ENCODE assay signal across 33 cellular contexts in genomic region chr9:121776009-121776738, GRCh38.
DNase-seq lines count a peak whose midpoint lies in the region; ATAC-seq and TF ChIP-seq lines count a peak whose summit lies in the region.
"Had no signal": no experiment of that assay in that cellular context is flagged by ENCODE, and none has a peak within 500 bp of the region (broad histone marks: within the 10 kb centered on the region; RNA-seq: fewer than 3 reads in every experiment).

No MANE protein-coding gene starts in this region.

- peaks cover 5% of the 10 kb centered on the region; the same call in 1 of the 2 replicates for H3K79me2 ChIP-seq in GM23338 (replicated peaks; ENCODE audit: insufficient read depth)

- H3K36me3 ChIP-seq in lower lobe of right lung (peaks cover 86% of the 10 kb centered on the region), suprapubic skin (peaks cover 85% of the 10 kb centered on the region), GM23338 (ENCODE audit: insufficient read depth) (peaks cover 3% of the 10 kb centered on the region)

- no peak for TF ChIP-seq CTCF in chondrocyte (IDR thresholded peaks at IDR 0.05)
- no peak for TF ChIP-seq CTCF in lower lobe of right lung (IDR thresholded peaks at IDR 0.05)
- TF ChIP-seq CTCF in suprapubic skin (IDR thresholded peaks at IDR 0.05), result no peak
- no peak for TF ChIP-seq CTCF in GM23338 (conservative IDR thresholded peaks at IDR 0.05; ENCODE audit: low read depth in 2 of 2)

- no peak overlapping the region for H2AFZ ChIP-seq in GM23338

- H3K27ac ChIP-seq in lower lobe of right lung, result no peak overlapping the region
- no peak overlapping the region for H3K27ac ChIP-seq in suprapubic skin
- no peak overlapping the region for H3K27ac ChIP-seq in GM23338 (ENCODE audit: low read depth)
- H3K27ac ChIP-seq: 22Rv1, C4-2B, cardiac muscle cell, HL-60, thyroid gland had no signal

- H3K9me3 ChIP-seq in lower lobe of right lung, result no peaks in the 10 kb centered on the region
- peaks cover 6% of the 10 kb centered on the region for H3K9me3 ChIP-seq in suprapubic skin
- H3K9me3 ChIP-seq: mucosa of descending colon, thyroid gland had no signal

- H3K4me3 ChIP-seq in lower lobe of right lung, result no peak overlapping the region
- no peak overlapping the region for H3K4me3 ChIP-seq in suprapubic skin
- H3K4me3 ChIP-seq in GM23338, result no peak overlapping the region
- H3K4me3 ChIP-seq: cardiac muscle cell, MG63, mucosa of descending colon, smooth muscle cell, thyroid gland had no signal

- 94% methylated on average over 21 of the region's 23 CpGs for WGBS in suprapubic skin

- no peak for ATAC-seq in activated CD4-positive, alpha-beta T cell treated with anti-CD3 and anti-CD28 coated beads for 36 hours
- no peak for ATAC-seq in lower lobe of right lung
- ATAC-seq in natural killer cell treated with Interleukin-12 subunit alpha and Interleukin-12 subunit beta and Interleukin-15 and Interleukin-18, amount 100 ng/mL, for 72 hours, result no peak
- ATAC-seq in GM23338, result no peak
- ATAC-seq: mucosa of descending colon; natural killer cell; stimulated activated naive CD8-positive, alpha-beta T cell treated with anti-CD3 and anti-CD28 coated beads, Interleukin-15, Interleukin-2, amounts not matched to agents 100 U/mL and 50 U/mL, for 24 hours had no signal

- intact Hi-C loops in activated CD4-positive, alpha-beta T cell treated with anti-CD3 and anti-CD28 coated beads for 36 hours (cut with DNase I, micrococcal nuclease), result no loop called here
- intact Hi-C loops in lower lobe of right lung (cut with DNase I), result no loop called here

- peaks cover 2% of the 10 kb centered on the region for H3K9me3 Mint-ChIP-seq in activated CD4-positive, alpha-beta T cell treated with anti-CD3 and anti-CD28 coated beads for 36 hours (ENCODE audit: low read depth)
- H3K9me3 Mint-ChIP-seq in chondrocyte (ENCODE audit: low read depth), result peaks cover 10% of the 10 kb centered on the region
- H3K9me3 Mint-ChIP-seq in natural killer cell treated with Interleukin-12 subunit alpha and Interleukin-12 subunit beta and Interleukin-15 and Interleukin-18, amount 100 ng/mL, for 72 hours, result no peaks in the 10 kb centered on the region
- H3K9me3 Mint-ChIP-seq in GM23338, result no peaks in the 10 kb centered on the region
- H3K9me3 Mint-ChIP-seq: activated naive CD4-positive, alpha-beta T cell treated with anti-CD3 and anti-CD28 coated beads, Interleukin-2, amount 50 U/mL, for 24 hours; activated T-helper 1 cell treated with anti-CD3 and anti-CD28 coated beads, Interleukin-12 subunit alpha, Interleukin-12 subunit beta, Interleukin-2, Interleukin-4 antibody, amounts not matched to agents 30 ng/mL and 10 ng/mL and 1 ng/mL, durations not matched to agents 14 hours and 24 hours and 36 hours; natural killer cell; T-helper 1 cell treated with Interleukin-12 subunit alpha and Interleukin-12 subunit beta and Interleukin-4 antibody, amounts not matched to agents 30 μg/mL and 1 μg/mL, for 36 hours had no signal

- no peak overlapping the region for H3K27ac Mint-ChIP-seq in activated CD4-positive, alpha-beta T cell treated with anti-CD3 and anti-CD28 coated beads for 36 hours
- H3K27ac Mint-ChIP-seq in chondrocyte (ENCODE audit: unreplicated experiment) (no peak overlapping the region), GM23338 (no peak overlapping the region)
- no peak overlapping the region for H3K27ac Mint-ChIP-seq in natural killer cell treated with Interleukin-12 subunit alpha and Interleukin-12 subunit beta and Interleukin-15 and Interleukin-18, amount 100 ng/mL, for 72 hours
- H3K27ac Mint-ChIP-seq: activated T-helper 1 cell treated with anti-CD3 and anti-CD28 coated beads, Interleukin-12 subunit alpha, Interleukin-12 subunit beta, Interleukin-2, Interleukin-4 antibody, amounts not matched to agents 30 ng/mL and 10 ng/mL and 1 ng/mL, durations not matched to agents 14 hours and 24 hours and 36 hours; natural killer cell; T-helper 1 cell treated with Interleukin-12 subunit alpha and Interleukin-12 subunit beta and Interleukin-4 antibody, amounts not matched to agents 30 μg/mL and 1 μg/mL, for 36 hours had no signal

- H3K4me1 ChIP-seq in lower lobe of right lung (peaks cover 8% of the 10 kb centered on the region), suprapubic skin (no peaks in the 10 kb centered on the region), GM23338 (ENCODE audit: insufficient read depth) (no peaks in the 10 kb centered on the region)

- no peak for TF ChIP-seq POLR2A in suprapubic skin (IDR thresholded peaks at IDR 0.05)

- POLR2A ChIA-PET in activated CD4-positive, alpha-beta T cell treated with anti-CD3 and anti-CD28 coated beads for 36 hours (lab: Charles Lee), result no interaction called here

- no peaks in the 10 kb centered on the region for H3F3A ChIP-seq in GM23338 (replicated peaks; ENCODE audit: low read depth)

- peak; percentile 2 for DNase-seq in activated CD4-positive, alpha-beta T cell treated with anti-CD3 and anti-CD28 coated beads for 36 hours
- DNase-seq in activated CD4-positive, alpha-beta T cell treated with anti-CD3 and anti-CD28 coated beads, Interleukin-2, amount 50 U/mL, for 4 hours, result no peak
- peak; percentile 83 for DNase-seq in chondrocyte (ENCODE audit: low spot score)
- DNase-seq in lower lobe of right lung, result peak; percentile 39
- peak; percentile 50 to 77 for DNase-seq in suprapubic skin (ENCODE audit: low spot score in 2 of 2)
- DNase-seq in stimulated activated CD4-positive, alpha-beta T cell treated with anti-CD3 and anti-CD28 coated beads, Interleukin-4, amount 100 ng/mL, for 1 hour, result no peak
- no peak for DNase-seq in natural killer cell treated with Interleukin-12 subunit alpha and Interleukin-12 subunit beta and Interleukin-15 and Interleukin-18, amount 100 ng/mL, for 72 hours (ENCODE audit: low spot score)
- DNase-seq in GM23338 (ENCODE audit: low spot score), result no peak
- DNase-seq: activated CD4-positive, CD25-positive, alpha-beta regulatory T cell; DMS79; HCEC 1CT; KG1; MG63; natural killer cell; NCI-H1105; NCI-H187 treated with DMSO at 0.1 percent for 48 hours; NCI-H2171 treated with DMSO at 0.1 percent for 48 hours; NCI-H524; OCI-M1; retina; SK-N-SH; stimulated activated CD4-positive, alpha-beta T cell treated with anti-CD3 and anti-CD28 coated beads, Interleukin-1b, Interleukin-23, amount 100 ng/mL, for 48 hours; stimulated activated naive CD8-positive, alpha-beta T cell treated with anti-CD3 and anti-CD28 coated beads, Interleukin-15, Interleukin-2, amounts not matched to agents 100 U/mL and 50 U/mL, for 24 hours; thyroid gland had no signal

- H3K9me2 ChIP-seq in GM23338 (ENCODE audit: insufficient read depth), result no peaks in the 10 kb centered on the region
- H3K9me2 ChIP-seq: SK-N-SH had no signal

- H3K27me3 Mint-ChIP-seq in activated CD4-positive, alpha-beta T cell treated with anti-CD3 and anti-CD28 coated beads for 36 hours, result no peaks in the 10 kb centered on the region
- no peaks in the 10 kb centered on the region for H3K27me3 Mint-ChIP-seq in chondrocyte (ENCODE audit: low read depth)
- peaks cover 0 to 6% of the 10 kb centered on the region in 2 donors for H3K27me3 Mint-ChIP-seq in natural killer cell treated with Interleukin-12 subunit alpha and Interleukin-12 subunit beta and Interleukin-15 and Interleukin-18, amount 100 ng/mL, for 72 hours
- peaks cover 8% of the 10 kb centered on the region for H3K27me3 Mint-ChIP-seq in GM23338 (ENCODE audit: insufficient read depth, low read depth, poor library complexity)

- CTCF ChIA-PET in activated CD4-positive, alpha-beta T cell treated with anti-CD3 and anti-CD28 coated beads for 36 hours (lab: Charles Lee), result no interaction called here

- no peak overlapping the region for H3K4me2 ChIP-seq in GM23338
- H3K4me2 ChIP-seq: SK-N-SH, smooth muscle cell had no signal

- H3K36me3 Mint-ChIP-seq in activated CD4-positive, alpha-beta T cell treated with anti-CD3 and anti-CD28 coated beads for 36 hours (ENCODE audit: low read depth), result no peaks in the 10 kb centered on the region
- peaks cover 53% of the 10 kb centered on the region for H3K36me3 Mint-ChIP-seq in chondrocyte (ENCODE audit: low read depth)
- H3K36me3 Mint-ChIP-seq in natural killer cell treated with Interleukin-12 subunit alpha and Interleukin-12 subunit beta and Interleukin-15 and Interleukin-18, amount 100 ng/mL, for 72 hours, result peaks cover 4% of the 10 kb centered on the region
- peaks cover 43% of the 10 kb centered on the region for H3K36me3 Mint-ChIP-seq in GM23338 (ENCODE audit: low read depth)
- H3K36me3 Mint-ChIP-seq: natural killer cell had no signal

- no peaks in the 10 kb centered on the region for H3K27me3 ChIP-seq in lower lobe of right lung (ENCODE audit: low read depth)
- no peaks in the 10 kb centered on the region for H3K27me3 ChIP-seq in suprapubic skin
- H3K27me3 ChIP-seq in GM23338 (ENCODE audit: insufficient read depth), result no peaks in the 10 kb centered on the region
- H3K27me3 ChIP-seq: cardiac muscle cell, MG63, thyroid gland had no signal

- no peaks in the 10 kb centered on the region; the same call in none of the 2 replicates for H4K20me1 ChIP-seq in GM23338 (replicated peaks; ENCODE audit: insufficient read depth)

- no peak overlapping the region for H3K4me3 Mint-ChIP-seq in activated CD4-positive, alpha-beta T cell treated with anti-CD3 and anti-CD28 coated beads for 36 hours
- H3K4me3 Mint-ChIP-seq in chondrocyte (ENCODE audit: unreplicated experiment), result no peak overlapping the region
- no peak overlapping the region for H3K4me3 Mint-ChIP-seq in natural killer cell treated with Interleukin-12 subunit alpha and Interleukin-12 subunit beta and Interleukin-15 and Interleukin-18, amount 100 ng/mL, for 72 hours
- H3K4me3 Mint-ChIP-seq in GM23338, result no peak overlapping the region
- H3K4me3 Mint-ChIP-seq: activated naive CD4-positive, alpha-beta T cell treated with anti-CD3 and anti-CD28 coated beads, Interleukin-2, amount 50 U/mL, for 24 hours; activated T-helper 1 cell treated with anti-CD3 and anti-CD28 coated beads, Interleukin-12 subunit alpha, Interleukin-12 subunit beta, Interleukin-2, Interleukin-4 antibody, amounts not matched to agents 30 ng/mL and 10 ng/mL and 1 ng/mL, durations not matched to agents 14 hours and 24 hours and 36 hours; natural killer cell; T-helper 1 cell treated with Interleukin-12 subunit alpha and Interleukin-12 subunit beta and Interleukin-4 antibody, amounts not matched to agents 30 μg/mL and 1 μg/mL, for 36 hours had no signal

- TF ChIP-seq EP300 in suprapubic skin (IDR thresholded peaks at IDR 0.05), result no peak

- no peaks in the 10 kb centered on the region for H3K4me1 Mint-ChIP-seq in activated CD4-positive, alpha-beta T cell treated with anti-CD3 and anti-CD28 coated beads for 36 hours
- H3K4me1 Mint-ChIP-seq in chondrocyte (ENCODE audit: low read depth) (peaks cover 35% of the 10 kb centered on the region), GM23338 (peaks cover 5% of the 10 kb centered on the region; the same call in 2 of the 3 replicates)
- H3K4me1 Mint-ChIP-seq in natural killer cell treated with Interleukin-12 subunit alpha and Interleukin-12 subunit beta and Interleukin-15 and Interleukin-18, amount 100 ng/mL, for 72 hours (ENCODE audit: low read depth in 2 of 2), result no peaks in the 10 kb centered on the region
- H3K4me1 Mint-ChIP-seq: activated naive CD4-positive, alpha-beta T cell treated with anti-CD3 and anti-CD28 coated beads, Interleukin-2, amount 50 U/mL, for 24 hours; natural killer cell had no signal

Comparison
In these comparisons a context has a peak if more than half of its experiments do, and no peak if none do; other contexts are left out.
1. DNase-seq: peak in activated CD4-positive, alpha-beta T cell treated with anti-CD3 and anti-CD28 coated beads for 36 hours (single experiment), chondrocyte (single experiment), lower lobe of right lung (single experiment) and suprapubic skin (2 of 2); none in activated CD4-positive, alpha-beta T cell treated with anti-CD3 and anti-CD28 coated beads, Interleukin-2, amount 50 U/mL, for 4 hours (0 of 2), stimulated activated CD4-positive, alpha-beta T cell treated with anti-CD3 and anti-CD28 coated beads, Interleukin-4, amount 100 ng/mL, for 1 hour (single experiment), natural killer cell treated with Interleukin-12 subunit alpha and Interleukin-12 subunit beta and Interleukin-15 and Interleukin-18, amount 100 ng/mL, for 72 hours (single experiment) and GM23338 (single experiment).